ENCODE assay signal across 8 cellular contexts in the genomic region with DNA sequence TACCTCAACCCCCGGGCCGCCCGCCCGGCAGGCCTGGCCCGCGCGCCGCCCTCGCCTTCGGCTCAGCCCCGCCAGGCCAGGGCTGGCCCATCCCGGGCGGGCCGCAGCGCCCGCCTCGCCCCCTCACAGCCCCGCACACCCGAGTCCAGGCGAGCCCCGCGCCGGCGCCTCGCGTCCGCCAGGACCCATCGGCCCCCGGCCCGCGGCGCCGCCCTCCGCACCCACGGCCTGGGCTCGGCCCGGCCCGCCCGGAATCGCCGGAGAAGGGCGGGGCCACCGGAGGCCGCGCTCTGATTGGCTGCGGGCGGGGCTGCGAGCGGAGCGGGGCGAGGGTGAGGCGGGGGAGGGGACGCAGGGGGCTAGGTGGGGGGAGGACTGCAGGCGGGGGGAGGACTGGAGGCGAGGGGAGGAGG. TPM values are rescaled to one million over a fixed set of nuclear protein-coding genes. Genes with fewer than 3 reads are reported as not detected.
A peak's percentile ranks its signal among the peaks of the same experiment; 100 is the strongest.
DNase-seq lines count a peak whose midpoint lies in the region; ATAC-seq and TF ChIP-seq lines count a peak whose summit lies in the region.

No MANE protein-coding gene starts in this region.

- intact Hi-C loops in Calu3 (cut with micrococcal nuclease; ENCODE audit: unreplicated experiment), result loop anchor here (2.0 to 5.0 kb wide), 3 partner anchors 49 to 177 kb away; a partner anchor contains a TSS

- H3K9me3 Mint-ChIP-seq in Calu3 (ENCODE audit: low read depth, unreplicated experiment), result no peaks in the 10 kb centered on the region
- no peaks in the 10 kb centered on the region for H3K9me3 Mint-ChIP-seq in natural killer cell treated with Interleukin-12 subunit alpha and Interleukin-12 subunit beta and Interleukin-15 and Interleukin-18, amount 100 ng/mL, for 72 hours
- no peaks in the 10 kb centered on the region for H3K9me3 Mint-ChIP-seq in stimulated activated naive CD8-positive, alpha-beta T cell treated with anti-CD3 and anti-CD28 coated beads, Interleukin-15, Interleukin-2, amounts not matched to agents 100 ng/mL and 50 ng/mL, for 24 hours

- DNase-seq in Calu3 (peak; percentile 92), OCI-M1 (lab: John Stamatoyannopoulos, UW) (peak; percentile 75), fibroblast of peridontal ligament (ENCODE audit: extremely low read depth) (peak; percentile 74)
- peak; percentile 49 to 71 for DNase-seq in activated T-helper 1 cell treated with anti-CD3 and anti-CD28 coated beads, Interleukin-2, amount 50 U/mL, for 16 hours (ENCODE audit: low read depth in 1 of 2, low spot score in 1 of 2)
- peak; percentile 88 for DNase-seq in natural killer cell treated with Interleukin-12 subunit alpha and Interleukin-12 subunit beta and Interleukin-15 and Interleukin-18, amount 100 ng/mL, for 72 hours (ENCODE audit: low spot score)

- peaks cover 13% of the 10 kb centered on the region for H3K4me1 Mint-ChIP-seq in Calu3 (ENCODE audit: low read depth, unreplicated experiment)
- H3K4me1 Mint-ChIP-seq in natural killer cell treated with Interleukin-12 subunit alpha and Interleukin-12 subunit beta and Interleukin-15 and Interleukin-18, amount 100 ng/mL, for 72 hours (ENCODE audit: low read depth in 2 of 2), result peaks cover 10 to 16% of the 10 kb centered on the region in 2 donors
- H3K4me1 Mint-ChIP-seq in stimulated activated naive CD8-positive, alpha-beta T cell treated with anti-CD3 and anti-CD28 coated beads, Interleukin-15, Interleukin-2, amounts not matched to agents 100 ng/mL and 50 ng/mL, for 24 hours (ENCODE audit: low read depth), result peaks cover 36% of the 10 kb centered on the region

- CTCF ChIA-PET in Calu3 (lab: Charles Lee), result interaction anchor here (0.9 to 2.1 kb wide), 7 partner anchors 10 to 277 kb away, joined by 3 to 10 read pairs (median 6); a partner anchor contains a TSS

- ATAC-seq in GM19455 (IDR thresholded peaks at IDR 0.05; ENCODE audit: unreplicated experiment) (peak; percentile 81), HG03565 (IDR thresholded peaks at IDR 0.05; ENCODE audit: unreplicated experiment) (peak; percentile 67)
- ATAC-seq in natural killer cell treated with Interleukin-12 subunit alpha and Interleukin-12 subunit beta and Interleukin-15 and Interleukin-18, amount 100 ng/mL, for 72 hours, result peak; percentile 95 to 96

- no peak for TF ChIP-seq CTCF in Calu3 (IDR thresholded peaks at IDR 0.05; ENCODE audit: unreplicated experiment)

- no TSS peak for BruUV-seq in Calu3 (replicated peaks; lab: Mats Ljungman, UMichigan)

- H3K27ac Mint-ChIP-seq in Calu3 (ENCODE audit: unreplicated experiment), result peak overlapping the region; percentile 78
- H3K27ac Mint-ChIP-seq in natural killer cell treated with Interleukin-12 subunit alpha and Interleukin-12 subunit beta and Interleukin-15 and Interleukin-18, amount 100 ng/mL, for 72 hours, result peak overlapping the region; percentile 41 to 89
- peak overlapping the region; percentile 36 for H3K27ac Mint-ChIP-seq in stimulated activated naive CD8-positive, alpha-beta T cell treated with anti-CD3 and anti-CD28 coated beads, Interleukin-15, Interleukin-2, amounts not matched to agents 100 ng/mL and 50 ng/mL, for 24 hours

- H3K27me3 Mint-ChIP-seq in Calu3 (ENCODE audit: unreplicated experiment), result no peaks in the 10 kb centered on the region
- peaks cover 0 to 3% of the 10 kb centered on the region in 2 donors for H3K27me3 Mint-ChIP-seq in natural killer cell treated with Interleukin-12 subunit alpha and Interleukin-12 subunit beta and Interleukin-15 and Interleukin-18, amount 100 ng/mL, for 72 hours
- H3K27me3 Mint-ChIP-seq in stimulated activated naive CD8-positive, alpha-beta T cell treated with anti-CD3 and anti-CD28 coated beads, Interleukin-15, Interleukin-2, amounts not matched to agents 100 ng/mL and 50 ng/mL, for 24 hours, result peaks cover 11% of the 10 kb centered on the region

- H3K36me3 Mint-ChIP-seq in Calu3 (ENCODE audit: insufficient read depth, unreplicated experiment), result peaks cover 43% of the 10 kb centered on the region
- H3K36me3 Mint-ChIP-seq in natural killer cell treated with Interleukin-12 subunit alpha and Interleukin-12 subunit beta and Interleukin-15 and Interleukin-18, amount 100 ng/mL, for 72 hours, result no peaks in the 10 kb centered on the region
- H3K36me3 Mint-ChIP-seq in stimulated activated naive CD8-positive, alpha-beta T cell treated with anti-CD3 and anti-CD28 coated beads, Interleukin-15, Interleukin-2, amounts not matched to agents 100 ng/mL and 50 ng/mL, for 24 hours (ENCODE audit: low read depth), result no peaks in the 10 kb centered on the region

- H3K4me3 Mint-ChIP-seq in Calu3 (ENCODE audit: low read depth, unreplicated experiment), result peak overlapping the region; percentile 96
- H3K4me3 Mint-ChIP-seq in natural killer cell treated with Interleukin-12 subunit alpha and Interleukin-12 subunit beta and Interleukin-15 and Interleukin-18, amount 100 ng/mL, for 72 hours, result peak overlapping the region; percentile 85
- H3K4me3 Mint-ChIP-seq in stimulated activated naive CD8-positive, alpha-beta T cell treated with anti-CD3 and anti-CD28 coated beads, Interleukin-15, Interleukin-2, amounts not matched to agents 100 ng/mL and 50 ng/mL, for 24 hours, result peak overlapping the region; percentile 83

RNA-seq across cellular contexts. Expression of a gene that starts 0.3 kb away (rescaled TPM):
- 18.8 and 21.1 TPM in 2 replicates for total RNA-seq in Calu3 (2022)
- 1 to 10 TPM; 4.7 to 4.9 TPM for total RNA-seq in natural killer cell treated with Interleukin-12 subunit alpha and Interleukin-12 subunit beta and Interleukin-15 and Interleukin-18, amount 100 ng/mL, for 72 hours

Comparison
In these comparisons a context has a peak if more than half of its experiments do, and no peak if none do; other contexts are left out.
1. Peak in every context shown above with its lines: DNase-seq and ATAC-seq.